In the genomic region with DNA sequence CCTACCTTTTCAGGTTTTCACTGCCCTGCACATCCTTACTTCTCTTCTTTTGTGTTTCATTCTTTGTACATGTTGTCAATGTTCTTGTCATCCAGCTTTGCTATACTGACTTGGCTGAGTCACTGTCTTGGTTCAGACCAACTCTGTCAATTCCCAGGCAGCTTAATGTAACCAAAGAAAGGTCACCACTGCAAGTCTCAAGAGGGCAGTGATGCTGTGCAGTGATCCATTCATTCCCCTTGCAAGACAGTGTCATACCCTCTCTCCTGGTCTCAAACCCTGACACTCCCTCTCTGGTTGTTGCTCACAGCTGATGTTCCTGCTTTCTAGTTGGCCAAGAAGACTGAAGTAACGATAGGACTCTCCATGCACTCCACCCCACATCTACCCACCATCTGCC, we compare ENCODE assay signal across 1 cellular context.
TF ChIP-seq lines count a peak whose summit lies in the region.

No MANE protein-coding gene starts in this region.

TF ChIP-seq in HEK293, 187 proteins besides CTCF, POLR2A, EP300 and RAD21 (continued from another document):
- TF ChIP-seq, protein P1, sequence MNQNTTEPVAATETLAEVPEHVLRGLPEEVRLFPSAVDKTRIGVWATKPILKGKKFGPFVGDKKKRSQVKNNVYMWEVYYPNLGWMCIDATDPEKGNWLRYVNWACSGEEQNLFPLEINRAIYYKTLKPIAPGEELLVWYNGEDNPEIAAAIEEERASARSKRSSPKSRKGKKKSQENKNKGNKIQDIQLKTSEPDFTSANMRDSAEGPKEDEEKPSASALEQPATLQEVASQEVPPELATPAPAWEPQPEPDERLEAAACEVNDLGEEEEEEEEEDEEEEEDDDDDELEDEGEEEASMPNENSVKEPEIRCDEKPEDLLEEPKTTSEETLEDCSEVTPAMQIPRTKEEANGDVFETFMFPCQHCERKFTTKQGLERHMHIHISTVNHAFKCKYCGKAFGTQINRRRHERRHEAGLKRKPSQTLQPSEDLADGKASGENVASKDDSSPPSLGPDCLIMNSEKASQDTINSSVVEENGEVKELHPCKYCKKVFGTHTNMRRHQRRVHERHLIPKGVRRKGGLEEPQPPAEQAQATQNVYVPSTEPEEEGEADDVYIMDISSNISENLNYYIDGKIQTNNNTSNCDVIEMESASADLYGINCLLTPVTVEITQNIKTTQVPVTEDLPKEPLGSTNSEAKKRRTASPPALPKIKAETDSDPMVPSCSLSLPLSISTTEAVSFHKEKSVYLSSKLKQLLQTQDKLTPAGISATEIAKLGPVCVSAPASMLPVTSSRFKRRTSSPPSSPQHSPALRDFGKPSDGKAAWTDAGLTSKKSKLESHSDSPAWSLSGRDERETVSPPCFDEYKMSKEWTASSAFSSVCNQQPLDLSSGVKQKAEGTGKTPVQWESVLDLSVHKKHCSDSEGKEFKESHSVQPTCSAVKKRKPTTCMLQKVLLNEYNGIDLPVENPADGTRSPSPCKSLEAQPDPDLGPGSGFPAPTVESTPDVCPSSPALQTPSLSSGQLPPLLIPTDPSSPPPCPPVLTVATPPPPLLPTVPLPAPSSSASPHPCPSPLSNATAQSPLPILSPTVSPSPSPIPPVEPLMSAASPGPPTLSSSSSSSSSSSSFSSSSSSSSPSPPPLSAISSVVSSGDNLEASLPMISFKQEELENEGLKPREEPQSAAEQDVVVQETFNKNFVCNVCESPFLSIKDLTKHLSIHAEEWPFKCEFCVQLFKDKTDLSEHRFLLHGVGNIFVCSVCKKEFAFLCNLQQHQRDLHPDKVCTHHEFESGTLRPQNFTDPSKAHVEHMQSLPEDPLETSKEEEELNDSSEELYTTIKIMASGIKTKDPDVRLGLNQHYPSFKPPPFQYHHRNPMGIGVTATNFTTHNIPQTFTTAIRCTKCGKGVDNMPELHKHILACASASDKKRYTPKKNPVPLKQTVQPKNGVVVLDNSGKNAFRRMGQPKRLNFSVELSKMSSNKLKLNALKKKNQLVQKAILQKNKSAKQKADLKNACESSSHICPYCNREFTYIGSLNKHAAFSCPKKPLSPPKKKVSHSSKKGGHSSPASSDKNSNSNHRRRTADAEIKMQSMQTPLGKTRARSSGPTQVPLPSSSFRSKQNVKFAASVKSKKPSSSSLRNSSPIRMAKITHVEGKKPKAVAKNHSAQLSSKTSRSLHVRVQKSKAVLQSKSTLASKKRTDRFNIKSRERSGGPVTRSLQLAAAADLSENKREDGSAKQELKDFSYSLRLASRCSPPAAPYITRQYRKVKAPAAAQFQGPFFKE (tag by site-specific recombination; IDR thresholded peaks at IDR 0.05; ENCODE audit: borderline replicate concordance), result no peak
- TF ChIP-seq ZFP41 (tag by site-specific recombination; IDR thresholded peaks at IDR 0.05; ENCODE audit: borderline replicate concordance), result no peak
- no peak for TF ChIP-seq ZSCAN16 (tag by site-specific recombination; IDR thresholded peaks at IDR 0.05)
- TF ChIP-seq ZBTB17 (tag by site-specific recombination; IDR thresholded peaks at IDR 0.05), result peak; percentile 63
- no peak for TF ChIP-seq SETDB1 (IDR thresholded peaks at IDR 0.05; ENCODE audit: insufficient read length, low read length)
- TF ChIP-seq ZNF600 (tag by site-specific recombination; IDR thresholded peaks at IDR 0.05), result peak; percentile 34; the same call in 1 of the 2 replicates
- no peak for TF ChIP-seq SP2 (tag by site-specific recombination; IDR thresholded peaks at IDR 0.05)
- TF ChIP-seq ZNF785 (tag by site-specific recombination; IDR thresholded peaks at IDR 0.05), result no peak
- no peak for TF ChIP-seq KLF9 (tag by site-specific recombination; IDR thresholded peaks at IDR 0.05; ENCODE audit: low read depth)
- TF ChIP-seq, protein P2, sequence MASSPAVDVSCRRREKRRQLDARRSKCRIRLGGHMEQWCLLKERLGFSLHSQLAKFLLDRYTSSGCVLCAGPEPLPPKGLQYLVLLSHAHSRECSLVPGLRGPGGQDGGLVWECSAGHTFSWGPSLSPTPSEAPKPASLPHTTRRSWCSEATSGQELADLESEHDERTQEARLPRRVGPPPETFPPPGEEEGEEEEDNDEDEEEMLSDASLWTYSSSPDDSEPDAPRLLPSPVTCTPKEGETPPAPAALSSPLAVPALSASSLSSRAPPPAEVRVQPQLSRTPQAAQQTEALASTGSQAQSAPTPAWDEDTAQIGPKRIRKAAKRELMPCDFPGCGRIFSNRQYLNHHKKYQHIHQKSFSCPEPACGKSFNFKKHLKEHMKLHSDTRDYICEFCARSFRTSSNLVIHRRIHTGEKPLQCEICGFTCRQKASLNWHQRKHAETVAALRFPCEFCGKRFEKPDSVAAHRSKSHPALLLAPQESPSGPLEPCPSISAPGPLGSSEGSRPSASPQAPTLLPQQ (tag by site-specific recombination; IDR thresholded peaks at IDR 0.05), result no peak
- TF ChIP-seq, protein P3, sequence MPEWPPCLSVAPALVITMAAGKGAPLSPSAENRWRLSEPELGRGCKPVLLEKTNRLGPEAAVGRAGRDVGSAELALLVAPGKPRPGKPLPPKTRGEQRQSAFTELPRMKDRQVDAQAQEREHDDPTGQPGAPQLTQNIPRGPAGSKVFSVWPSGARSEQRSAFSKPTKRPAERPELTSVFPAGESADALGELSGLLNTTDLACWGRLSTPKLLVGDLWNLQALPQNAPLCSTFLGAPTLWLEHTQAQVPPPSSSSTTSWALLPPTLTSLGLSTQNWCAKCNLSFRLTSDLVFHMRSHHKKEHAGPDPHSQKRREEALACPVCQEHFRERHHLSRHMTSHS (tag by site-specific recombination; IDR thresholded peaks at IDR 0.05), result no peak
- TF ChIP-seq ZNF530 (tag by site-specific recombination; IDR thresholded peaks at IDR 0.05; ENCODE audit: low read depth), result no peak
- no peak for TF ChIP-seq ZNF121 (tag by site-specific recombination; IDR thresholded peaks at IDR 0.05)
- TF ChIP-seq, protein P4, sequence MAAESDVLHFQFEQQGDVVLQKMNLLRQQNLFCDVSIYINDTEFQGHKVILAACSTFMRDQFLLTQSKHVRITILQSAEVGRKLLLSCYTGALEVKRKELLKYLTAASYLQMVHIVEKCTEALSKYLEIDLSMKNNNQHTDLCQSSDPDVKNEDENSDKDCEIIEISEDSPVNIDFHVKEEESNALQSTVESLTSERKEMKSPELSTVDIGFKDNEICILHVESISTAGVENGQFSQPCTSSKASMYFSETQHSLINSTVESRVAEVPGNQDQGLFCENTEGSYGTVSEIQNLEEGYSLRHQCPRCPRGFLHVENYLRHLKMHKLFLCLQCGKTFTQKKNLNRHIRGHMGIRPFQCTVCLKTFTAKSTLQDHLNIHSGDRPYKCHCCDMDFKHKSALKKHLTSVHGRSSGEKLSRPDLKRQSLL (tag by site-specific recombination; IDR thresholded peaks at IDR 0.05), result no peak
